Comparison of ENCODE assay signal across 15 cellular contexts in genomic region chr11:15843309-15843857, GRCh38.
DNase-seq lines count a peak whose midpoint lies in the region; ATAC-seq and TF ChIP-seq lines count a peak whose summit lies in the region.
"Had no signal": no experiment of that assay in that cellular context is flagged by ENCODE, and none has a peak within 500 bp of the region (broad histone marks: within the 10 kb centered on the region; RNA-seq: fewer than 3 reads in every experiment).

No MANE protein-coding gene starts in this region.

- H3K4me3 ChIP-seq in dorsolateral prefrontal cortex: peak overlapping the region in 1 of 59 donors; percentile 35
- H3K4me3 ChIP-seq in neural progenitor cell: no peak overlapping the region
- H3K4me3 ChIP-seq: sigmoid colon had no signal

- peak in 6 of 56 donors; percentile 9 to 17 (median 10) for TF ChIP-seq CTCF in dorsolateral prefrontal cortex (IDR thresholded peaks at IDR 0.05 in 54 of 56, conservative IDR thresholded peaks at IDR 0.05 in 2 of 56; ENCODE audit: low read depth in 1 of 56, partially characterized antibody in 56 of 56)
- TF ChIP-seq CTCF in neural progenitor cell (IDR thresholded peaks at IDR 0.05): no peak
- no peak for TF ChIP-seq CTCF in GM13977 (IDR thresholded peaks at IDR 0.05; ENCODE audit: extremely low read depth, insufficient read depth, missing control alignments)

- ATAC-seq in left lobe of liver (no peak), GM19395 (IDR thresholded peaks at IDR 0.05; ENCODE audit: unreplicated experiment) (no peak), HG03045 (IDR thresholded peaks at IDR 0.05; ENCODE audit: unreplicated experiment) (no peak)

- H3K9me3 Mint-ChIP-seq in neural progenitor cell: no peaks in the 10 kb centered on the region
- H3K9me3 Mint-ChIP-seq: CD14-positive monocyte had no signal

- no peak overlapping the region for H3K9ac ChIP-seq in neural progenitor cell

- H3F3A ChIP-seq in neural progenitor cell (ENCODE audit: low read depth): peaks cover 40% of the 10 kb centered on the region

- no peaks in the 10 kb centered on the region for H3K9me3 ChIP-seq in neural progenitor cell (ENCODE audit: low read depth)

- no peak overlapping the region for H2AFZ ChIP-seq in neural progenitor cell (replicated peaks)

- peak overlapping the region; percentile 44 for H3K4me2 ChIP-seq in neural progenitor cell

- H3K4me3 Mint-ChIP-seq in neural progenitor cell: peak overlapping the region; percentile 36
- H3K4me3 Mint-ChIP-seq: CD14-positive monocyte had no signal

- H3K36me3 ChIP-seq in neural progenitor cell: no peaks in the 10 kb centered on the region
- H3K36me3 ChIP-seq: sigmoid colon had no signal

- H3K27ac Mint-ChIP-seq in neural progenitor cell: peak overlapping the region; percentile 99

- no peaks in the 10 kb centered on the region for H4K20me1 ChIP-seq in neural progenitor cell (ENCODE audit: low read depth)

- no peaks in the 10 kb centered on the region for H3K79me2 ChIP-seq in neural progenitor cell (ENCODE audit: low read depth)

- peak; percentile 80 for DNase-seq in DMS79 (lab: John Stamatoyannopoulos, UW)
- DNase-seq in NCI-H2196 treated with DMSO at 0.1 percent for 48 hours (lab: John Stamatoyannopoulos, UW; ENCODE audit: unreplicated experiment): peak; percentile 67
- DNase-seq in dorsolateral prefrontal cortex: peak in 5 of 10 donors; percentile 23 to 53 (median 47)
- peak; percentile 62 for DNase-seq in neural progenitor cell (ENCODE audit: low spot score)
- DNase-seq in left lobe of liver (ENCODE audit: low spot score): no peak
- no peak for DNase-seq in GM13977 (ENCODE audit: low spot score)
- DNase-seq: activated T-cell treated with anti-CD3 and anti-CD28 coated beads, Interleukin-2, amount 50 U/mL, for 1 hour; GOT3; NCI-H510A; sigmoid colon; stimulated activated CD8-positive, alpha-beta memory T cell treated with anti-CD3 and anti-CD28 coated beads, Interleukin-4, amount 100 ng/mL, for 48 hours; T1000 had no signal

- peaks cover 6% of the 10 kb centered on the region for H3K27me3 Mint-ChIP-seq in neural progenitor cell (ENCODE audit: insufficient read depth, low read depth)

- no peaks in the 10 kb centered on the region for H3K36me3 Mint-ChIP-seq in neural progenitor cell
- H3K36me3 Mint-ChIP-seq: CD14-positive monocyte had no signal

- H3K27me3 ChIP-seq in dorsolateral prefrontal cortex (peaks cover 0 to 2% (median 0%) of the 10 kb centered on the region in 45 donors), neural progenitor cell (no peaks in the 10 kb centered on the region)

- H3K27ac ChIP-seq in dorsolateral prefrontal cortex: peak overlapping the region in 42 of 59 donors; percentile 15 to 80 (median 52)
- peak overlapping the region; percentile 99 for H3K27ac ChIP-seq in neural progenitor cell
- H3K27ac ChIP-seq: sigmoid colon had no signal

- in situ Hi-C loops in GM13977 (cut with MboI; ENCODE audit: low pct_unique_long_range_greater_than_20kb, low sequenced_read_pairs, unreplicated experiment): no loop called here

- peaks cover 81% of the 10 kb centered on the region for H3K4me1 Mint-ChIP-seq in neural progenitor cell
- H3K4me1 Mint-ChIP-seq: CD14-positive monocyte had no signal

- intact Hi-C loops in dorsolateral prefrontal cortex (cut with DNase I): loop anchor here in 1 of 2 donors (5.0 kb wide), 1 partner anchor 559 kb away; no protein-coding TSS in a partner anchor

- peaks cover 78% of the 10 kb centered on the region for H3K4me1 ChIP-seq in neural progenitor cell

Comparison
In these comparisons a context has a peak if more than half of its experiments do, and no peak if none do; other contexts are left out.
1. DNase-seq: peak in DMS79 (single experiment), NCI-H2196 treated with DMSO at 0.1 percent for 48 hours (single experiment) and neural progenitor cell (single experiment); none in left lobe of liver (single experiment) and GM13977 (single experiment).